1 cellular context compared by ENCODE assay signal in genomic region chr10:68877482-68877881, GRCh38.
TF ChIP-seq lines count a peak whose summit lies in the region.

No MANE protein-coding gene starts in this region.

TF ChIP-seq in WTC11, 78 proteins besides CTCF, POLR2A, EP300 and RAD21:
- TF ChIP-seq ZBTB21 (CRISPR knock-in tag; IDR thresholded peaks at IDR 0.05; ENCODE audit: borderline replicate concordance): no peak
- no peak for TF ChIP-seq E2F1 (CRISPR knock-in tag; IDR thresholded peaks at IDR 0.05)
- peak; percentile 97 for TF ChIP-seq ZNF423 (CRISPR knock-in tag; IDR thresholded peaks at IDR 0.05)
- TF ChIP-seq IRF2 (CRISPR knock-in tag; IDR thresholded peaks at IDR 0.05; ENCODE audit: borderline replicate concordance, low read depth): no peak
- no peak for TF ChIP-seq HMGA2 (CRISPR knock-in tag; IDR thresholded peaks at IDR 0.05)
- no peak for TF ChIP-seq ATF1 (CRISPR knock-in tag; IDR thresholded peaks at IDR 0.05)
- TF ChIP-seq NFATC4 (CRISPR knock-in tag; IDR thresholded peaks at IDR 0.05): no peak
- no peak for TF ChIP-seq ZNF317 (CRISPR knock-in tag; IDR thresholded peaks at IDR 0.05; ENCODE audit: borderline replicate concordance, low read depth)
- no peak for TF ChIP-seq ZNF281 (CRISPR knock-in tag; IDR thresholded peaks at IDR 0.05)
